1 cellular context compared by ENCODE assay signal in genomic region chr16:89994721-89995474, GRCh38.
A peak's percentile ranks its signal among the peaks of the same experiment; 100 is the strongest.
TF ChIP-seq lines count a peak whose summit lies in the region.
"Not testable (repeated sequence)": the region's sequence is repeated elsewhere in the genome, so short reads cannot be mapped to it uniquely, and the experiment has no call there.

No MANE protein-coding gene starts in this region.

TF ChIP-seq in K562, 482 proteins besides CTCF, POLR2A, EP300 and RAD21 (continued from another document and continues in another):
- peak; percentile 55 for TF ChIP-seq POLR2B (IDR thresholded peaks at IDR 0.05; ENCODE audit: low read depth, partially characterized antibody)
- 0 out of 2 replicates have a peak, but pooled peaks have one; percentile 25 for TF ChIP-seq ZEB2 (IDR thresholded peaks at IDR 0.05)
- TF ChIP-seq KAT7 (CRISPR knock-in tag; IDR thresholded peaks at IDR 0.05; ENCODE audit: borderline replicate concordance): peak; percentile 22; the same call in 1 of the 2 replicates
- peak; percentile 35; the same call in 1 of the 2 replicates for TF ChIP-seq FOXK1 (CRISPR knock-in tag; IDR thresholded peaks at IDR 0.05; ENCODE audit: borderline replicate concordance)
- peak; percentile 55; the same call in 1 of the 2 replicates for TF ChIP-seq ETV1 (tag; conservative IDR thresholded peaks at IDR 0.05; ENCODE audit: low read depth)
- TF ChIP-seq MTA3 (IDR thresholded peaks at IDR 0.05; ENCODE audit: borderline replicate concordance): peak; percentile 46; the same call in 1 of the 2 replicates
- peak; percentile 92 for TF ChIP-seq ZNF263 (CRISPR knock-in tag; IDR thresholded peaks at IDR 0.05; ENCODE audit: borderline replicate concordance)
- TF ChIP-seq SMARCE1 (IDR thresholded peaks at IDR 0.05): peak; percentile 72; the same call in 1 of the 2 replicates
- 0 out of 2 replicates have a peak, but pooled peaks have one; percentile 55 for TF ChIP-seq SMARCA5 (IDR thresholded peaks at IDR 0.05)
- peak; percentile 95 for TF ChIP-seq NFE2L1 (tag; IDR thresholded peaks at IDR 0.05; ENCODE audit: borderline replicate concordance, low read depth)
- peak; percentile 51; the same call in 1 of the 2 replicates for TF ChIP-seq NFIC (IDR thresholded peaks at IDR 0.05)
- not testable (repeated sequence) for TF ChIP-seq CREB1 (IDR thresholded peaks at IDR 0.05); NR4A1 (CRISPR knock-in tag; IDR thresholded peaks at IDR 0.05)
- TF ChIP-seq CREB1 (CRISPR knock-in tag; IDR thresholded peaks at IDR 0.05): peak; percentile 45
- peak; percentile 60; the same call in 1 of the 2 replicates for TF ChIP-seq NR4A1 (tag; IDR thresholded peaks at IDR 0.05)
- TF ChIP-seq ZBTB33 (CRISPR knock-in tag; IDR thresholded peaks at IDR 0.05): peak; percentile 36; the same call in 1 of the 2 replicates
- TF ChIP-seq JUN (IDR thresholded peaks at IDR 0.05; ENCODE audit: borderline replicate concordance, low read depth, low read length): peak; percentile 82
- TF ChIP-seq JUN (CRISPR knock-in tag; IDR thresholded peaks at IDR 0.05; ENCODE audit: borderline replicate concordance): peak; percentile 100
- peak; percentile 8; the same call in 1 of the 2 replicates for TF ChIP-seq NR2C2 (CRISPR knock-in tag; IDR thresholded peaks at IDR 0.05)
- peak; percentile 20; the same call in 1 of the 2 replicates for TF ChIP-seq NR2C2 (tag; IDR thresholded peaks at IDR 0.05)
- TF ChIP-seq JUND (IDR thresholded peaks at IDR 0.05; ENCODE audit: borderline replicate concordance, low read depth, low read length): peak; percentile 87
- TF ChIP-seq JUND (tag; IDR thresholded peaks at IDR 0.05; ENCODE audit: borderline replicate concordance, low read depth, low read length): peak; percentile 98
- TF ChIP-seq TAL1 (IDR thresholded peaks at IDR 0.05): peak; percentile 42; the same call in 1 of the 2 replicates
- peak; percentile 24; the same call in 1 of the 2 replicates for TF ChIP-seq PKNOX1 (IDR thresholded peaks at IDR 0.05)
- TF ChIP-seq, protein P1, sequence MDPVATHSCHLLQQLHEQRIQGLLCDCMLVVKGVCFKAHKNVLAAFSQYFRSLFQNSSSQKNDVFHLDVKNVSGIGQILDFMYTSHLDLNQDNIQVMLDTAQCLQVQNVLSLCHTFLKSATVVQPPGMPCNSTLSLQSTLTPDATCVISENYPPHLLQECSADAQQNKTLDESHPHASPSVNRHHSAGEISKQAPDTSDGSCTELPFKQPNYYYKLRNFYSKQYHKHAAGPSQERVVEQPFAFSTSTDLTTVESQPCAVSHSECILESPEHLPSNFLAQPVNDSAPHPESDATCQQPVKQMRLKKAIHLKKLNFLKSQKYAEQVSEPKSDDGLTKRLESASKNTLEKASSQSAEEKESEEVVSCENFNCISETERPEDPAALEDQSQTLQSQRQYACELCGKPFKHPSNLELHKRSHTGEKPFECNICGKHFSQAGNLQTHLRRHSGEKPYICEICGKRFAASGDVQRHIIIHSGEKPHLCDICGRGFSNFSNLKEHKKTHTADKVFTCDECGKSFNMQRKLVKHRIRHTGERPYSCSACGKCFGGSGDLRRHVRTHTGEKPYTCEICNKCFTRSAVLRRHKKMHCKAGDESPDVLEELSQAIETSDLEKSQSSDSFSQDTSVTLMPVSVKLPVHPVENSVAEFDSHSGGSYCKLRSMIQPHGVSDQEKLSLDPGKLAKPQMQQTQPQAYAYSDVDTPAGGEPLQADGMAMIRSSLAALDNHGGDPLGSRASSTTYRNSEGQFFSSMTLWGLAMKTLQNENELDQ (CRISPR knock-in tag; IDR thresholded peaks at IDR 0.05; ENCODE audit: borderline replicate concordance): peak; percentile 65; the same call in 1 of the 2 replicates
- peak; percentile 69; the same call in 1 of the 2 replicates for TF ChIP-seq SNIP1 (IDR thresholded peaks at IDR 0.05; ENCODE audit: low read depth)
- TF ChIP-seq, protein P2, sequence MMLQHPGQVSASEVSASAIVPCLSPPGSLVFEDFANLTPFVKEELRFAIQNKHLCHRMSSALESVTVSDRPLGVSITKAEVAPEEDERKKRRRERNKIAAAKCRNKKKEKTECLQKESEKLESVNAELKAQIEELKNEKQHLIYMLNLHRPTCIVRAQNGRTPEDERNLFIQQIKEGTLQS (IDR thresholded peaks at IDR 0.05): peak; percentile 97
- TF ChIP-seq, protein P2 (CRISPR knock-in tag; conservative IDR thresholded peaks at IDR 0.05): peak; percentile 99
- TF ChIP-seq, protein P3, sequence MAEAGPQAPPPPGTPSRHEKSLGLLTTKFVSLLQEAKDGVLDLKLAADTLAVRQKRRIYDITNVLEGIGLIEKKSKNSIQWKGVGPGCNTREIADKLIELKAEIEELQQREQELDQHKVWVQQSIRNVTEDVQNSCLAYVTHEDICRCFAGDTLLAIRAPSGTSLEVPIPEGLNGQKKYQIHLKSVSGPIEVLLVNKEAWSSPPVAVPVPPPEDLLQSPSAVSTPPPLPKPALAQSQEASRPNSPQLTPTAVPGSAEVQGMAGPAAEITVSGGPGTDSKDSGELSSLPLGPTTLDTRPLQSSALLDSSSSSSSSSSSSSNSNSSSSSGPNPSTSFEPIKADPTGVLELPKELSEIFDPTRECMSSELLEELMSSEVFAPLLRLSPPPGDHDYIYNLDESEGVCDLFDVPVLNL (CRISPR knock-in tag; IDR thresholded peaks at IDR 0.05; ENCODE audit: low read depth): peak; percentile 20; the same call in 1 of the 2 replicates
- TF ChIP-seq, protein P4, sequence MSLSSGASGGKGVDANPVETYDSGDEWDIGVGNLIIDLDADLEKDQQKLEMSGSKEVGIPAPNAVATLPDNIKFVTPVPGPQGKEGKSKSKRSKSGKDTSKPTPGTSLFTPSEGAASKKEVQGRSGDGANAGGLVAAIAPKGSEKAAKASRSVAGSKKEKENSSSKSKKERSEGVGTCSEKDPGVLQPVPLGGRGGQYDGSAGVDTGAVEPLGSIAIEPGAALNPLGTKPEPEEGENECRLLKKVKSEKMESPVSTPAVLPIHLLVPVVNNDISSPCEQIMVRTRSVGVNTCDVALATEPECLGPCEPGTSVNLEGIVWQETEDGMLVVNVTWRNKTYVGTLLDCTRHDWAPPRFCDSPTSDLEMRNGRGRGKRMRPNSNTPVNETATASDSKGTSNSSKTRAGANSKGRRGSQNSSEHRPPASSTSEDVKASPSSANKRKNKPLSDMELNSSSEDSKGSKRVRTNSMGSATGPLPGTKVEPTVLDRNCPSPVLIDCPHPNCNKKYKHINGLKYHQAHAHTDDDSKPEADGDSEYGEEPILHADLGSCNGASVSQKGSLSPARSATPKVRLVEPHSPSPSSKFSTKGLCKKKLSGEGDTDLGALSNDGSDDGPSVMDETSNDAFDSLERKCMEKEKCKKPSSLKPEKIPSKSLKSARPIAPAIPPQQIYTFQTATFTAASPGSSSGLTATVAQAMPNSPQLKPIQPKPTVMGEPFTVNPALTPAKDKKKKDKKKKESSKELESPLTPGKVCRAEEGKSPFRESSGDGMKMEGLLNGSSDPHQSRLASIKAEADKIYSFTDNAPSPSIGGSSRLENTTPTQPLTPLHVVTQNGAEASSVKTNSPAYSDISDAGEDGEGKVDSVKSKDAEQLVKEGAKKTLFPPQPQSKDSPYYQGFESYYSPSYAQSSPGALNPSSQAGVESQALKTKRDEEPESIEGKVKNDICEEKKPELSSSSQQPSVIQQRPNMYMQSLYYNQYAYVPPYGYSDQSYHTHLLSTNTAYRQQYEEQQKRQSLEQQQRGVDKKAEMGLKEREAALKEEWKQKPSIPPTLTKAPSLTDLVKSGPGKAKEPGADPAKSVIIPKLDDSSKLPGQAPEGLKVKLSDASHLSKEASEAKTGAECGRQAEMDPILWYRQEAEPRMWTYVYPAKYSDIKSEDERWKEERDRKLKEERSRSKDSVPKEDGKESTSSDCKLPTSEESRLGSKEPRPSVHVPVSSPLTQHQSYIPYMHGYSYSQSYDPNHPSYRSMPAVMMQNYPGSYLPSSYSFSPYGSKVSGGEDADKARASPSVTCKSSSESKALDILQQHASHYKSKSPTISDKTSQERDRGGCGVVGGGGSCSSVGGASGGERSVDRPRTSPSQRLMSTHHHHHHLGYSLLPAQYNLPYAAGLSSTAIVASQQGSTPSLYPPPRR (CRISPR knock-in tag; IDR thresholded peaks at IDR 0.05; ENCODE audit: borderline replicate concordance): peak; percentile 88; the same call in 1 of the 2 replicates
- peak; percentile 98 for TF ChIP-seq FOSL1 (tag; conservative IDR thresholded peaks at IDR 0.05)
- TF ChIP-seq MCM7 (IDR thresholded peaks at IDR 0.05): peak in 1 of 2 experiments; percentile 87; a peak in 1 of 4 replicates
- peak; percentile 30; the same call in 1 of the 2 replicates for TF ChIP-seq KLF1 (tag; IDR thresholded peaks at IDR 0.05)
- TF ChIP-seq CBFA2T2 (conservative IDR thresholded peaks at IDR 0.05): peak; percentile 33; the same call in 1 of the 2 replicates
- peak; percentile 13; the same call in 1 of the 2 replicates for TF ChIP-seq CREB3L1 (IDR thresholded peaks at IDR 0.05; ENCODE audit: borderline replicate concordance, low read depth)
- TF ChIP-seq NFE2 (IDR thresholded peaks at IDR 0.05; ENCODE audit: low read depth): peak; percentile 94
- TF ChIP-seq, protein P5, sequence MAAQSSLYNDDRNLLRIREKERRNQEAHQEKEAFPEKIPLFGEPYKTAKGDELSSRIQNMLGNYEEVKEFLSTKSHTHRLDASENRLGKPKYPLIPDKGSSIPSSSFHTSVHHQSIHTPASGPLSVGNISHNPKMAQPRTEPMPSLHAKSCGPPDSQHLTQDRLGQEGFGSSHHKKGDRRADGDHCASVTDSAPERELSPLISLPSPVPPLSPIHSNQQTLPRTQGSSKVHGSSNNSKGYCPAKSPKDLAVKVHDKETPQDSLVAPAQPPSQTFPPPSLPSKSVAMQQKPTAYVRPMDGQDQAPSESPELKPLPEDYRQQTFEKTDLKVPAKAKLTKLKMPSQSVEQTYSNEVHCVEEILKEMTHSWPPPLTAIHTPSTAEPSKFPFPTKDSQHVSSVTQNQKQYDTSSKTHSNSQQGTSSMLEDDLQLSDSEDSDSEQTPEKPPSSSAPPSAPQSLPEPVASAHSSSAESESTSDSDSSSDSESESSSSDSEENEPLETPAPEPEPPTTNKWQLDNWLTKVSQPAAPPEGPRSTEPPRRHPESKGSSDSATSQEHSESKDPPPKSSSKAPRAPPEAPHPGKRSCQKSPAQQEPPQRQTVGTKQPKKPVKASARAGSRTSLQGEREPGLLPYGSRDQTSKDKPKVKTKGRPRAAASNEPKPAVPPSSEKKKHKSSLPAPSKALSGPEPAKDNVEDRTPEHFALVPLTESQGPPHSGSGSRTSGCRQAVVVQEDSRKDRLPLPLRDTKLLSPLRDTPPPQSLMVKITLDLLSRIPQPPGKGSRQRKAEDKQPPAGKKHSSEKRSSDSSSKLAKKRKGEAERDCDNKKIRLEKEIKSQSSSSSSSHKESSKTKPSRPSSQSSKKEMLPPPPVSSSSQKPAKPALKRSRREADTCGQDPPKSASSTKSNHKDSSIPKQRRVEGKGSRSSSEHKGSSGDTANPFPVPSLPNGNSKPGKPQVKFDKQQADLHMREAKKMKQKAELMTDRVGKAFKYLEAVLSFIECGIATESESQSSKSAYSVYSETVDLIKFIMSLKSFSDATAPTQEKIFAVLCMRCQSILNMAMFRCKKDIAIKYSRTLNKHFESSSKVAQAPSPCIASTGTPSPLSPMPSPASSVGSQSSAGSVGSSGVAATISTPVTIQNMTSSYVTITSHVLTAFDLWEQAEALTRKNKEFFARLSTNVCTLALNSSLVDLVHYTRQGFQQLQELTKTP (IDR thresholded peaks at IDR 0.05; ENCODE audit: low read depth in 1 of 2, partially characterized antibody in 2 of 2): peak; percentile 63 to 98
- TF ChIP-seq ATF7 (IDR thresholded peaks at IDR 0.05): peak; percentile 88
- peak; percentile 79 for TF ChIP-seq TAF9B (IDR thresholded peaks at IDR 0.05; ENCODE audit: partially characterized antibody)
- 0 out of 2 replicates have a peak, but pooled peaks have one; percentile 16 for TF ChIP-seq CEBPB (tag; IDR thresholded peaks at IDR 0.05)
- TF ChIP-seq EGR1 (conservative IDR thresholded peaks at IDR 0.05): 0 out of 2 replicates have a peak, but pooled peaks have one; percentile 22
- peak; percentile 75; the same call in 1 of the 2 replicates for TF ChIP-seq ZNF584 (CRISPR knock-in tag; IDR thresholded peaks at IDR 0.05; ENCODE audit: low read depth)
- TF ChIP-seq CBX3 (IDR thresholded peaks at IDR 0.05; ENCODE audit: borderline replicate concordance in 1 of 2, low read length in 2 of 2): peak in 1 of 2 experiments; percentile 52; a peak in 2 of 3 replicates
- peak; percentile 79; the same call in 1 of the 2 replicates for TF ChIP-seq TARDBP (IDR thresholded peaks at IDR 0.05)
